ENCODE assay signal across 13 cellular contexts in the genomic region with DNA sequence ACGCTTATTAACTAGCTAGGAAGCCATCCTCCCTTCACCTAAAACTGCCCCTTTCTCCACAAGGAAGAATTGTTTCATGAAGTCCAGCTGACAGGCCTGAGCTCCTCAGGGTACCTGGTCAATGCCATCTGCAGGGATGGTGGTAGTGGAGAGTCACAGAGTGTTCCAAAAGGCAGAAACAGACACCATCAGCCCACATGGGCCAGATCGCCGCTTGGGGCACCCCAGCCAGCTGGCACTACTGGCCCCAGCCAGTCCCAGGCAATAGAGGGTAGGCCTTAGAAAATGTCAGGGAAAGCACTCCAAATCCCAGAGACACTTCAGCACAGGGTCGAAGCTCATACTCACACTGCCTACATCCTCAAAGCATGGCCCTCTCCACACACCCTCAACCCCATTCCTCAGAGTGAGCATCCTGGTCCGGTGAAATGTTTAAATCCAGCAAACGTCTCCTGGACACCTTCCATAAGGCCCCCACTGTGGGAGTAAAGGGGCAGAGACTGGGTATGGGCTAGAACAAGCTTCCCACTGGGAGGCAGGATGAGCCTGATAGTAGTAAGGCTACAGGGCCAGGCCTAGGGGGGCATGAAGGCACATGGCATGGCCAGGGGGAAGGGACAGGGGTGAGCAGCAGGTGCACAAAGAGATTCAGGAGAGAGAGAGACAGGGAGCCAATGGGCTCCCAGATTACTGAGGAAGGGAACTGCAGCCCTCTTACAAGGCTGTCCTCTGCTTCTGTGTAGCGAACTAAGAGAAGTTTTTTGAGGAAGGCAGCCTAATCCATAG. TPM values are rescaled to one million over a fixed set of nuclear protein-coding genes. Genes with fewer than 3 reads are reported as not detected.
DNase-seq lines count a peak whose midpoint lies in the region; ATAC-seq lines count a peak whose summit lies in the region.
"Had no signal": no experiment of that assay in that cellular context is flagged by ENCODE, and none has a peak within 500 bp of the region (broad histone marks: within the 10 kb centered on the region; RNA-seq: fewer than 3 reads in every experiment).

No MANE protein-coding gene starts in this region.

- peak overlapping the region in 1 of 8 donors; percentile 31 for H3K27ac Mint-ChIP-seq in CD8-positive, alpha-beta memory T cell
- H3K27ac Mint-ChIP-seq in activated CD4-positive, alpha-beta memory T cell treated with anti-CD3 and anti-CD28 coated beads for 36 hours: no peak overlapping the region

- peaks cover 6 to 18% (median 10%) of the 10 kb centered on the region in 3 donors for H3K4me1 Mint-ChIP-seq in CD8-positive, alpha-beta memory T cell
- peaks cover 5% of the 10 kb centered on the region for H3K4me1 Mint-ChIP-seq in activated CD4-positive, alpha-beta memory T cell treated with anti-CD3 and anti-CD28 coated beads for 36 hours (ENCODE audit: low read depth)

- H3K9me3 Mint-ChIP-seq in CD8-positive, alpha-beta memory T cell: peaks cover 0 to 3% (median 0%) of the 10 kb centered on the region in 5 donors
- peaks cover 8% of the 10 kb centered on the region for H3K9me3 Mint-ChIP-seq in activated CD4-positive, alpha-beta memory T cell treated with anti-CD3 and anti-CD28 coated beads for 36 hours

- no peak overlapping the region; the same call in 1 of the 2 replicates for H3K9ac ChIP-seq in BLaER1
- no peak overlapping the region; the same call in 1 of the 2 replicates for H3K9ac ChIP-seq in iPS-20b (ENCODE audit: low read depth, low read length)

- CTCF ChIA-PET in CD8-positive, alpha-beta memory T cell (lab: Charles Lee): interaction anchor here (0.8 to 2.7 kb wide), 6 partner anchors 12 to 159 kb away, joined by 3 to 12 read pairs (median 3); no protein-coding TSS in a partner anchor
- CTCF ChIA-PET in activated CD4-positive, alpha-beta memory T cell treated with anti-CD3 and anti-CD28 coated beads for 36 hours (lab: Charles Lee): interaction anchor here (0.7 to 4.4 kb wide), 9 partner anchors 13 to 265 kb away, joined by 3 to 49 read pairs (median 5); a partner anchor contains a TSS

- no peak for ATAC-seq in HG02798 (IDR thresholded peaks at IDR 0.05; ENCODE audit: poor library complexity, unreplicated experiment)
- ATAC-seq in HG02938 (IDR thresholded peaks at IDR 0.05; ENCODE audit: unreplicated experiment): no peak

- peak overlapping the region; percentile 96 for H3K4me2 ChIP-seq in BLaER1

- H3K4me1 ChIP-seq in BLaER1 (peaks cover 16% of the 10 kb centered on the region), iPS-20b (ENCODE audit: insufficient read depth, low read length) (peaks cover 7% of the 10 kb centered on the region)
- peaks cover 6% of the 10 kb centered on the region for H3K4me1 ChIP-seq in CD8-positive, alpha-beta memory T cell (ENCODE audit: insufficient read depth, low read length)
- H3K4me1 ChIP-seq: HAP-1 had no signal

- peaks cover 0 to 9% of the 10 kb centered on the region in 2 donors for H3K27me3 Mint-ChIP-seq in CD8-positive, alpha-beta memory T cell
- H3K27me3 Mint-ChIP-seq in activated CD4-positive, alpha-beta memory T cell treated with anti-CD3 and anti-CD28 coated beads for 36 hours: no peaks in the 10 kb centered on the region

- H3K4me3 Mint-ChIP-seq in CD8-positive, alpha-beta memory T cell: peak overlapping the region; percentile 87 to 97 (median 89)
- peak overlapping the region; percentile 77 for H3K4me3 Mint-ChIP-seq in activated CD4-positive, alpha-beta memory T cell treated with anti-CD3 and anti-CD28 coated beads for 36 hours

- no peaks in the 10 kb centered on the region for H3K36me3 Mint-ChIP-seq in CD8-positive, alpha-beta memory T cell
- no peaks in the 10 kb centered on the region for H3K36me3 Mint-ChIP-seq in activated CD4-positive, alpha-beta memory T cell treated with anti-CD3 and anti-CD28 coated beads for 36 hours

- 0 out of 2 replicates have a peak, but pooled peaks cover 8% of the 10 kb centered on the region for H4K20me1 ChIP-seq in BLaER1

- H3K27ac ChIP-seq in BLaER1 (no peak overlapping the region), iPS-20b (ENCODE audit: low read length) (no peak overlapping the region)
- H3K27ac ChIP-seq in CD8-positive, alpha-beta memory T cell (ENCODE audit: low read depth, low read length): no peak overlapping the region

- intact Hi-C loops in activated CD4-positive, alpha-beta memory T cell treated with anti-CD3 and anti-CD28 coated beads for 36 hours (cut with micrococcal nuclease): loop anchor here (5.0 kb wide), 1 partner anchor 148 kb away; a partner anchor contains a TSS

- DNase-seq in CD8-positive, alpha-beta memory T cell: no peak
- DNase-seq in activated CD4-positive, alpha-beta memory T cell treated with anti-CD3 and anti-CD28 coated beads for 36 hours: no peak
- no peak for DNase-seq in NCI-H1092 (lab: John Stamatoyannopoulos, UW)
- no peak for DNase-seq in UCSD-AML1 (lab: John Stamatoyannopoulos, UW; ENCODE audit: unreplicated experiment)
- DNase-seq: activated naive CD4-positive, alpha-beta T cell; foreskin melanocyte; NCI-H187 treated with DMSO at 0.1 percent for 48 hours; stimulated activated CD4-positive, alpha-beta T cell treated with anti-CD3 and anti-CD28 coated beads, Interleukin-2, amount 100 ng/mL, for 48 hours had no signal

- H3K36me3 ChIP-seq in BLaER1 (0 out of 2 replicates have a peak, but pooled peaks cover 10% of the 10 kb centered on the region), iPS-20b (ENCODE audit: insufficient read depth, low read depth, low read length) (peaks cover 4% of the 10 kb centered on the region; the same call in 1 of the 2 replicates)
- H3K36me3 ChIP-seq in CD8-positive, alpha-beta memory T cell (ENCODE audit: insufficient read depth, low read length): no peaks in the 10 kb centered on the region
- H3K36me3 ChIP-seq: HAP-1 had no signal

- H3K4me3 ChIP-seq in BLaER1 (no peak overlapping the region), iPS-20b (ENCODE audit: low read length) (peak overlapping the region; percentile 90; the same call in 1 of the 2 replicates)
- H3K4me3 ChIP-seq in CD8-positive, alpha-beta memory T cell (ENCODE audit: low read length): no peak overlapping the region

- POLR2A ChIA-PET in CD8-positive, alpha-beta memory T cell (lab: Charles Lee): no interaction called here
- POLR2A ChIA-PET in activated CD4-positive, alpha-beta memory T cell treated with anti-CD3 and anti-CD28 coated beads for 36 hours (lab: Charles Lee): interaction anchor here (0.6 to 2.2 kb wide), 2 partner anchors 24 to 1044 kb away, joined by 7 to 13 read pairs; a partner anchor contains a TSS

- H3K9me3 ChIP-seq in BLaER1 (0 out of 2 replicates have a peak, but pooled peaks cover 3% of the 10 kb centered on the region), iPS-20b (ENCODE audit: insufficient read depth, low read depth, low read length) (no peaks in the 10 kb centered on the region)
- H3K9me3 ChIP-seq in CD8-positive, alpha-beta memory T cell (ENCODE audit: low read length): no peaks in the 10 kb centered on the region

- H3K27me3 ChIP-seq in BLaER1 (no peaks in the 10 kb centered on the region), iPS-20b (ENCODE audit: insufficient read depth, low read length) (peaks cover 20% of the 10 kb centered on the region)
- no peaks in the 10 kb centered on the region for H3K27me3 ChIP-seq in CD8-positive, alpha-beta memory T cell (ENCODE audit: insufficient read depth, low read length, poor library complexity, severe bottlenecking)

RNA-seq across cellular contexts. Expression of a gene that starts 1.9 kb away (rescaled TPM):
- total RNA-seq in CD8-positive, alpha-beta memory T cell: 10 to 100 TPM; 12.1 to 12.8 TPM
- polyA plus RNA-seq in CD8-positive, alpha-beta memory T cell: 2.8 TPM
- 10 to 100 TPM; 10.6 to 12.0 TPM for total RNA-seq in activated CD4-positive, alpha-beta memory T cell treated with anti-CD3 and anti-CD28 coated beads for 36 hours

RNA-seq across cellular contexts. Expression of a gene that starts 23.4 kb away (rescaled TPM):
- 10 to 100 TPM; 44.4 to 45.8 TPM for total RNA-seq in CD8-positive, alpha-beta memory T cell
- polyA plus RNA-seq in CD8-positive, alpha-beta memory T cell: 61.9 TPM
- total RNA-seq in activated CD4-positive, alpha-beta memory T cell treated with anti-CD3 and anti-CD28 coated beads for 36 hours: 10 to 100 TPM; 27.1 to 27.5 TPM
